ENCODE assay signal across 22 cellular contexts in genomic region chr17:35184274-35184673, GRCh38. TPM values are rescaled to one million over a fixed set of nuclear protein-coding genes. Genes with fewer than 3 reads are reported as not detected.
"Had no signal": no experiment of that assay in that cellular context is flagged by ENCODE, and none has a peak within 500 bp of the region (broad histone marks: within the 10 kb centered on the region; RNA-seq: fewer than 3 reads in every experiment).

No MANE protein-coding gene starts in this region.

- ATAC-seq: right cardiac atrium had no signal

- H3K27ac ChIP-seq: hepatocyte, neural progenitor cell, ovary, stomach, thoracic aorta, transverse colon had no signal

- H3K36me3 Mint-ChIP-seq: naive B cell, neural progenitor cell had no signal

- H3K4me2 ChIP-seq: hepatocyte, neural progenitor cell had no signal

- H3K36me3 ChIP-seq: neural progenitor cell, ovary, stomach, thoracic aorta, transverse colon had no signal

- H3K9me3 ChIP-seq: ovary, stomach, thoracic aorta, transverse colon had no signal

- H3K27ac Mint-ChIP-seq: dendritic cell treated with granulocyte-macrophage colony-stimulating factor and Interleukin-4, amounts not matched to agents 40 ng/mL and 50 ng/mL, for 4 days; neural progenitor cell; progenitor cell of endocrine pancreas had no signal

- H3K4me3 ChIP-seq: hepatocyte, neural progenitor cell, ovary, stomach, thoracic aorta, transverse colon had no signal

- H3K4me3 Mint-ChIP-seq: dendritic cell treated with granulocyte-macrophage colony-stimulating factor and Interleukin-4, amounts not matched to agents 40 ng/mL and 50 ng/mL, for 4 days; naive B cell; neural progenitor cell had no signal

- H3K4me1 Mint-ChIP-seq: naive B cell had no signal

- DNase-seq: foreskin melanocyte; kidney glomerular epithelial cell; mesendoderm; naive B cell; nucleus accumbens; ovary; right cardiac atrium; small intestine; stimulated activated CD4-positive, alpha-beta T cell treated with anti-CD3 and anti-CD28 coated beads, Interleukin-12 subunit alpha, Interleukin-12 subunit beta, amount 100 ng/mL, for 4 hours; stimulated activated naive CD4-positive, alpha-beta T cell; stomach; substantia nigra; transverse colon had no signal

- H3K27me3 ChIP-seq: neural progenitor cell, ovary, transverse colon had no signal

- H3K9me3 Mint-ChIP-seq: naive B cell, neural progenitor cell had no signal

- H3K4me1 ChIP-seq: neural progenitor cell, stomach, transverse colon had no signal

- H3K79me2 ChIP-seq: hepatocyte had no signal

- H2AFZ ChIP-seq: hepatocyte, neural progenitor cell had no signal

- H3K9ac ChIP-seq: neural progenitor cell had no signal

RNA-seq across cellular contexts. Expression of gene SLC35G3, which starts 9.9 kb away (rescaled TPM):
- total RNA-seq: hepatocyte, liver, lung microvascular endothelial cell, ovary, progenitor cell of endocrine pancreas, right cardiac atrium, stomach, thoracic aorta, transverse colon, urinary bladder had no signal
- polyA plus RNA-seq: esophagus, hepatocyte, liver, ovary, right cardiac atrium, urinary bladder had no signal

RNA-seq across cellular contexts. Expression of gene UNC45B, which starts 36.7 kb away (rescaled TPM):
- total RNA-seq: hepatocyte, lung microvascular endothelial cell, progenitor cell of endocrine pancreas, thoracic aorta had no signal
- polyA plus RNA-seq: hepatocyte, small intestine had no signal
